8 cellular contexts compared by ENCODE assay signal in the genomic region with DNA sequence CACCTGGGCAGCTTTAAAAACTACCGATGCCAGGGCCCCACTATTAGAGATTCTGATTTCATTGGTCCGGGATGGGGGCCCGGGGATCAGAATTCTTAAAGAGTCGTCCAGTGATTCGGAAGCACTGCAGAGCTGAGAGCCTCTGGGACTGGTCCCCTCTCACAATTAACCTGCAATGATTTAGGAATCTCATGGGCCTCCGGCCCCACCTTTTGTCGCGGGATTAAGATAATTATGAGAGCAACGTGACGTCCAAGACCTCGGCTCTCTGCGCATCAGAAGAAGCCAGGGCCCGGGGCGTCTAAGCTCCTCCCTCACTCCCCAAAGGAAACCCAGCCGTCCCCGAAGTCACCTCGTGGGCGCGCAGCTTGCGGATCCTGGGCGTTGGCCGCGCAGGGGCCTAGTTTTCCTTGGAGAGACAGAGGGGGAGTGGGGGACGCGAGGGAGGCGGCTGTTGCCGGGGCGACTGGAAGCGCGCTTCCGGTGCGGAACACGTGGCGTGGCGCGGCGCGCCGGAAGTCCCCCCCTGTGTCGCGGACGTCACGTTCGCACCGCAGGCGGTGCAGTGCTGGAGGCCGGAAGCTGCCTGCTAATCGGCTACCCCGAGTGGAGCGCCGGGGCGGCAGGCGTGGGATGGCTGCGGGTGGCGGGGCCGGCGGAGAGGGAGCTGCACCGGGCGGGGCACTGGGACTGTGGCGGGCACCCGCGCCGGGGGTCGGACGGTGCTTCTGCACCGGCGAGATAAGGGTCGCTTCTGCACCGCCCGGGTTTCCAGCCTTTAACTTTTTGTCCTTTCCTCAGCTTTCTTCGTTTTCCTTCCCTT. TPM values are rescaled to one million over a fixed set of nuclear protein-coding genes. Genes with fewer than 3 reads are reported as not detected.
DNase-seq lines count a peak whose midpoint lies in the region; ATAC-seq and TF ChIP-seq lines count a peak whose summit lies in the region.

A gene with protein sequence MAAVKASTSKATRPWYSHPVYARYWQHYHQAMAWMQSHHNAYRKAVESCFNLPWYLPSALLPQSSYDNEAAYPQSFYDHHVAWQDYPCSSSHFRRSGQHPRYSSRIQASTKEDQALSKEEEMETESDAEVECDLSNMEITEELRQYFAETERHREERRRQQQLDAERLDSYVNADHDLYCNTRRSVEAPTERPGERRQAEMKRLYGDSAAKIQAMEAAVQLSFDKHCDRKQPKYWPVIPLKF (minus strand): TSS at position 468 of the 823 bp plus-strand sequence. CDS start 8,414 bp downstream, outside the sequence.

- H3K36me3 ChIP-seq in left ventricle myocardium inferior (no peaks in the 10 kb centered on the region), prostate gland (no peaks in the 10 kb centered on the region)

- intact Hi-C loops in T-helper 1 cell treated with Interleukin-12 subunit alpha and Interleukin-12 subunit beta and Interleukin-4 antibody, amounts not matched to agents 30 ng/mL and 1 ng/mL, for 36 hours (cut with micrococcal nuclease), result loop anchor here (1.0 to 10.0 kb wide), 12 partner anchors 295 to 1645 kb away; partner anchors contain the start of genes FANCB, MOSPD2, OFD1 and PIGA
- intact Hi-C loops in left ventricle myocardium inferior (cut with micrococcal nuclease) (loop anchor here (5.0 kb wide), 2 partner anchors 277 to 377 kb away; partner anchors contain the start of gene TCEANC), prostate gland (cut with DNase I) (loop anchor here (5.0 to 10.0 kb wide), 4 partner anchors 277 to 525 kb away; no protein-coding TSS in a partner anchor)

- WGBS in prostate gland, result 0% methylated on average over 31 of the region's 71 CpGs

- H3K9me3 ChIP-seq in left ventricle myocardium inferior (replicated peaks) (no peaks in the 10 kb centered on the region), prostate gland (no peaks in the 10 kb centered on the region)

- H3K4me1 ChIP-seq in left ventricle myocardium inferior (peaks cover 34% of the 10 kb centered on the region), prostate gland (replicated peaks) (no peaks in the 10 kb centered on the region)

- TF ChIP-seq CTCF in GM12865 (IDR thresholded peaks at IDR 0.05; ENCODE audit: insufficient read depth, low read depth, low read length, missing control alignments) (no peak), left ventricle myocardium inferior (IDR thresholded peaks at IDR 0.05; ENCODE audit: borderline replicate concordance) (no peak), prostate gland (IDR thresholded peaks at IDR 0.05) (no peak)

- H3K27me3 ChIP-seq in left ventricle myocardium inferior (ENCODE audit: low read depth), result no peaks in the 10 kb centered on the region
- no peaks in the 10 kb centered on the region for H3K27me3 ChIP-seq in prostate gland (replicated peaks; ENCODE audit: insufficient read depth)

- peak; percentile 54 for TF ChIP-seq POLR2A in prostate gland (IDR thresholded peaks at IDR 0.05)

- peak; percentile 90 for ATAC-seq in HG02759 (IDR thresholded peaks at IDR 0.05; ENCODE audit: unreplicated experiment)

- H3K27ac ChIP-seq in left ventricle myocardium inferior (replicated peaks) (peak within 1 kb of the TSS; percentile 91), prostate gland (peak within 1 kb of the TSS; percentile 70 to 74)

- peak within 1 kb of the TSS; percentile 83 for H3K4me3 ChIP-seq in GM12865 (ENCODE audit: low read depth, low read length)
- peak within 1 kb of the TSS; percentile 79 for H3K4me3 ChIP-seq in left ventricle myocardium inferior
- H3K4me3 ChIP-seq in prostate gland, result peak within 1 kb of the TSS; percentile 50 to 54

- DNase-seq in GM12865 (ENCODE audit: low read depth), result peak; percentile 92
- DNase-seq in NCI-H1417 treated with DMSO at 0.1 percent for 48 hours (lab: John Stamatoyannopoulos, UW), result peak; percentile 87
- peak; percentile 78 for DNase-seq in amniotic epithelial cell (ENCODE audit: low read depth)
- DNase-seq in left ventricle myocardium inferior, result peak; percentile 86
- peak; percentile 74 for DNase-seq in prostate gland (ENCODE audit: low spot score)
- peak; percentile 86 for DNase-seq in ureter (ENCODE audit: low spot score)

RNA-seq across cellular contexts. Expression of the gene that starts here (rescaled TPM):
- total RNA-seq in T-helper 1 cell treated with Interleukin-12 subunit alpha and Interleukin-12 subunit beta and Interleukin-4 antibody, amounts not matched to agents 30 ng/mL and 1 ng/mL, for 36 hours, result 13.0 and 14.9 TPM in 2 replicates
- total RNA-seq in left ventricle myocardium inferior (12.6 TPM), prostate gland (10 to 100 TPM; 11.4 to 13.4 TPM), ureter (29.5 TPM)

Comparison
In these comparisons a context has a peak if more than half of its experiments do, and no peak if none do; other contexts are left out.
1. Peak in every context shown above with its lines: DNase-seq, ATAC-seq, H3K4me3 ChIP-seq and H3K27ac ChIP-seq.